8 cellular contexts compared by ENCODE assay signal in the genomic region with DNA sequence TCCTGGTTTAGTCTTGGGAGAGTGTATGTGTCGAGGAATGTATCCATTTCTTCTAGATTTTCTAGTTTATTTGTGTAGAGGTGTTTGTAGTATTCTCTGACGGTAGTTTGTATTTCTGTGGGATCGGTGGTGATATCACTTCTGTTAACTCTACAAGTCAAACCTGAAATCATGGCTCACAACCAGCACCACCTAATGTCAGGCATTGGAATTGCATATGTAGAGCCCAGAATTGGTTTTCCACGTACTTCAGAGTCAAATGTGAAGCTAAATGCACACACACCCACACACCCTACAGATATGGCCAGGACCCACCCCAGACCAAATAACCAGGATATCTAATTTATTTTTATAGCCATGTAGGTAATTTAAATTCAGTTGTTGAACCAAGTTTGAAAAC.
DNase-seq lines count a peak whose midpoint lies in the region; ATAC-seq and TF ChIP-seq lines count a peak whose summit lies in the region.
"Not testable (repeated sequence)": the region's sequence is repeated elsewhere in the genome, so short reads cannot be mapped to it uniquely, and the experiment has no call there.

No MANE protein-coding gene starts in this region.

- not testable (repeated sequence) for H3K27ac ChIP-seq in SJCRH30

- in situ Hi-C loops in GM13976 (cut with MboI; ENCODE audit: low sequenced_read_pairs, unreplicated experiment) = not testable (repeated sequence)

- not testable (repeated sequence) for H3K36me3 Mint-ChIP-seq in osteocyte (ENCODE audit: unreplicated experiment)

- not testable (repeated sequence) for H3K36me3 ChIP-seq in SJCRH30

- TF ChIP-seq CTCF in AG09309 (IDR thresholded peaks at IDR 0.05; ENCODE audit: control insufficient read depth, insufficient read depth, low read depth, low read length, missing control alignments) = peak; percentile 12
- TF ChIP-seq CTCF in GM13976 (IDR thresholded peaks at IDR 0.05; ENCODE audit: borderline replicate concordance, control extremely low read depth, extremely low read depth, insufficient read depth, missing control alignments) = peak; percentile 40
- peak; percentile 43 for TF ChIP-seq CTCF in NB4 (IDR thresholded peaks at IDR 0.05; ENCODE audit: low read depth, low read length)
- TF ChIP-seq CTCF in osteocyte (IDR thresholded peaks at IDR 0.05) = peak; percentile 44

- DNase-seq in AG09309 (ENCODE audit: low read depth); osteocyte (ENCODE audit: extremely low spot score, unreplicated experiment): not testable (repeated sequence)
- DNase-seq in GM13976 (ENCODE audit: low spot score) = peak; percentile 2
- peak; percentile 39 for DNase-seq in NB4 (ENCODE audit: low read depth)
- peak; percentile 3 to 53 for DNase-seq in SJCRH30
- DNase-seq in cerebellar cortex (ENCODE audit: low spot score) = peak; percentile 8
- DNase-seq in iPS-NIHi11 (ENCODE audit: low spot score) = peak; percentile 22

- not testable (repeated sequence) for H3K27me3 Mint-ChIP-seq in osteocyte (ENCODE audit: unreplicated experiment)

- H3K27me3 ChIP-seq in SJCRH30 = not testable (repeated sequence)

- H3K9me3 Mint-ChIP-seq in osteocyte (ENCODE audit: unreplicated experiment) = not testable (repeated sequence)

- not testable (repeated sequence) for H3K4me3 ChIP-seq in AG09309 (ENCODE audit: control insufficient read depth, low read depth, low read length); NB4 (ENCODE audit: low read depth, low read length); SJCRH30

- H3K9me3 ChIP-seq in SJCRH30 (replicated peaks) = not testable (repeated sequence)

- not testable (repeated sequence) for H3K4me1 ChIP-seq in SJCRH30

- not testable (repeated sequence) for H3K4me3 Mint-ChIP-seq in osteocyte (ENCODE audit: unreplicated experiment)

- not testable (repeated sequence) for H3K4me1 Mint-ChIP-seq in osteocyte (ENCODE audit: unreplicated experiment)

- not testable (repeated sequence) for H3K27ac Mint-ChIP-seq in osteocyte (ENCODE audit: unreplicated experiment)

- TF ChIP-seq POLR2A in NB4 (IDR thresholded peaks at IDR 0.05; ENCODE audit: extremely low read depth, insufficient read length) = not testable (repeated sequence)

- peak; percentile 65 for ATAC-seq in HG02610 (IDR thresholded peaks at IDR 0.05; ENCODE audit: unreplicated experiment)
